ENCODE assay signal across 25 cellular contexts in genomic region chr14:95141684-95142083, GRCh38. TPM values are rescaled to one million over a fixed set of nuclear protein-coding genes. Genes with fewer than 3 reads are reported as not detected.
DNase-seq lines count a peak whose midpoint lies in the region; FAIRE-seq and TF ChIP-seq lines count a peak whose summit lies in the region.
"Had no signal": no experiment of that assay in that cellular context is flagged by ENCODE, and none has a peak within 500 bp of the region (broad histone marks: within the 10 kb centered on the region; RNA-seq: fewer than 3 reads in every experiment).

No MANE protein-coding gene starts in this region.

- BruUV-seq in OCI-LY7 (replicated peaks; lab: Mats Ljungman, UMichigan), result no TSS peak

- no peak overlapping the region for H2AFZ ChIP-seq in OCI-LY7 (ENCODE audit: low read length)

- no peaks in the 10 kb centered on the region for H3K9me2 ChIP-seq in OCI-LY7 (ENCODE audit: insufficient read depth, low read length)

- H3K27ac ChIP-seq in OCI-LY7 (ENCODE audit: low read depth, low read length, poor library complexity, severe bottlenecking) (no peak overlapping the region), dorsolateral prefrontal cortex (peak overlapping the region; percentile 31 to 99 (median 92)), substantia nigra (ENCODE audit: low read depth, low read length, poor library complexity, severe bottlenecking) (peak overlapping the region; percentile 84), adrenal gland (peak overlapping the region in 1 of 5 donors; percentile 76)

- TF ChIP-seq POLR2A in adrenal gland (IDR thresholded peaks at IDR 0.05), result no peak

- no peak for DNase-seq in GM19239 (ENCODE audit: insufficient read length, low spot score)
- DNase-seq in OCI-LY7 (ENCODE audit: low spot score), result no peak
- no peak for DNase-seq in dorsolateral prefrontal cortex
- DNase-seq in substantia nigra (lab: John Stamatoyannopoulos, UW), result no peak
- no peak for DNase-seq in adrenal gland
- DNase-seq in MV-4-11 (lab: John Stamatoyannopoulos, UW), result no peak
- no peak for DNase-seq in glomerular visceral epithelial cell (ENCODE audit: extremely low spot score)
- DNase-seq: activated CD4-positive, alpha-beta T cell treated with anti-CD3 and anti-CD28 coated beads, Interleukin-2, amount 50 U/mL, for 1 hour; activated gamma-delta T cell; activated T-cell treated with anti-CD3 and anti-CD28 coated beads, Interleukin-2, amount 50 U/mL, for 1 hour; CD4-positive, CD25-positive, alpha-beta regulatory T cell; DMS79 treated with DMSO at 0.1 percent for 48 hours; foreskin fibroblast; GF-D8; GOT3; heart right ventricle; lower lobe of right lung; mucosa of descending colon; NCI-H146; NCI-H226; NCI-H69; SIG-M5; T-helper 9 cell; upper lobe of left lung had no signal

- peaks cover 97% of the 10 kb centered on the region for H3K79me2 ChIP-seq in OCI-LY7 (ENCODE audit: insufficient read depth, low read depth, low read length)

- CTCF ChIA-PET in OCI-LY7 (lab: Charles Lee; ENCODE audit: unreplicated experiment), result no interaction called here

- intact Hi-C loops in OCI-LY7 (cut with micrococcal nuclease; ENCODE audit: unreplicated experiment) (no loop called here), dorsolateral prefrontal cortex (cut with DNase I) (no loop called here), adrenal gland (cut with DNase I) (no loop called here)

- POLR2A ChIA-PET in OCI-LY7 (lab: Charles Lee), result interaction anchor here (1.5 to 1.9 kb wide), 2 partner anchors 14 to 16 kb away, joined by 5 read pairs; partner anchors contain the start of gene DICER1

- TF ChIP-seq CTCF in OCI-LY7 (conservative IDR thresholded peaks at IDR 0.05; ENCODE audit: low read length), result no peak
- TF ChIP-seq CTCF in dorsolateral prefrontal cortex (IDR thresholded peaks at IDR 0.05 in 54 of 56, conservative IDR thresholded peaks at IDR 0.05 in 2 of 56; ENCODE audit: low read depth in 1 of 56, partially characterized antibody in 56 of 56), result no peak
- TF ChIP-seq CTCF in adrenal gland (IDR thresholded peaks at IDR 0.05), result no peak

- H3K36me3 ChIP-seq in OCI-LY7 (ENCODE audit: insufficient read depth, low read length) (peaks cover 36% of the 10 kb centered on the region), adrenal gland (replicated peaks in 1 of 2) (no peaks in the 10 kb centered on the region)
- H3K36me3 ChIP-seq: esophagus muscularis mucosa, heart right ventricle, lower lobe of right lung, upper lobe of left lung had no signal

- H3K4me3 ChIP-seq in OCI-LY7 (ENCODE audit: low read depth, low read length, poor library complexity, severe bottlenecking) (no peak overlapping the region), dorsolateral prefrontal cortex (no peak overlapping the region), adrenal gland (no peak overlapping the region)
- H3K4me3 ChIP-seq: esophagus muscularis mucosa, heart right ventricle, lower lobe of right lung, mucosa of descending colon, upper lobe of left lung had no signal

- peak overlapping the region; percentile 72 for H3K4me2 ChIP-seq in OCI-LY7 (ENCODE audit: low read length)

- WGBS in adrenal gland, 4 donors, result 24 to 37% (median 28%) methylated on average over 1 of the region's 1 CpG

- H3K9me3 ChIP-seq in OCI-LY7 (ENCODE audit: low read length) (peaks cover 24% of the 10 kb centered on the region), adrenal gland (replicated peaks in 1 of 3) (no peaks in the 10 kb centered on the region)
- H3K9me3 ChIP-seq: mucosa of descending colon had no signal

- peaks cover 8% of the 10 kb centered on the region; the same call in 1 of the 2 replicates for H4K20me1 ChIP-seq in OCI-LY7 (ENCODE audit: insufficient read depth, low read length)

- FAIRE-seq in GM19239 (lab: Jason Lieb, UNC), result peak; percentile 33

- H3K4me1 ChIP-seq in OCI-LY7 (ENCODE audit: insufficient read depth, low read length, poor library complexity, severe bottlenecking), result peaks cover 58% of the 10 kb centered on the region
- peaks cover 21 to 75% of the 10 kb centered on the region in 2 donors for H3K4me1 ChIP-seq in adrenal gland (replicated peaks in 1 of 2)

- no peaks in the 10 kb centered on the region for H3K27me3 ChIP-seq in dorsolateral prefrontal cortex
- H3K27me3 ChIP-seq in adrenal gland, result no peaks in the 10 kb centered on the region
- H3K27me3 ChIP-seq: esophagus muscularis mucosa, heart right ventricle, upper lobe of left lung had no signal

RNA-seq across cellular contexts. Expression of gene DICER1, which starts 15.6 kb away (rescaled TPM):
- total RNA-seq in OCI-LY7 (2014; rRNA removed; shearing (Covaris generic)), result 60.3 and 84.9 TPM in 2 replicates
- 62.2 and 70.5 TPM in 2 replicates for total RNA-seq in OCI-LY7 (2022)
- total RNA-seq in dorsolateral prefrontal cortex, result 100 to 1,000 TPM in 25 of 120 experiments, 10 to 100 TPM in 95; 58.4 to 196 (median 82.9) TPM
- total RNA-seq in adrenal gland, result 10 to 100 TPM; 15.3 to 69.4 (median 43.8) TPM
- 10 to 100 TPM in 2 of 3 donors, 1 to 10 TPM in 1; 7.1 to 22.8 (median 11.5) TPM for polyA plus RNA-seq in adrenal gland
